25 cellular contexts compared by ENCODE assay signal in genomic region chr2:24824071-24824588, GRCh38. TPM values are rescaled to one million over a fixed set of nuclear protein-coding genes. Genes with fewer than 3 reads are reported as not detected.
DNase-seq lines count a peak whose midpoint lies in the region; ATAC-seq and TF ChIP-seq lines count a peak whose summit lies in the region.
"Had no signal": no experiment of that assay in that cellular context is flagged by ENCODE, and none has a peak within 500 bp of the region (broad histone marks: within the 10 kb centered on the region; RNA-seq: fewer than 3 reads in every experiment).

No MANE protein-coding gene starts in this region.

- peaks cover 4% of the 10 kb centered on the region for H3K36me3 Mint-ChIP-seq in activated naive CD8-positive, alpha-beta T cell
- H3K36me3 Mint-ChIP-seq in activated naive CD8-positive, alpha-beta T cell treated with anti-CD3 and anti-CD28 coated beads for 36 hours = peaks cover 45% of the 10 kb centered on the region
- peaks cover 55% of the 10 kb centered on the region for H3K36me3 Mint-ChIP-seq in WTC11

- H3K4me3 Mint-ChIP-seq in activated naive CD8-positive, alpha-beta T cell = no peak overlapping the region
- H3K4me3 Mint-ChIP-seq in activated naive CD8-positive, alpha-beta T cell treated with anti-CD3 and anti-CD28 coated beads for 36 hours = no peak overlapping the region
- H3K4me3 Mint-ChIP-seq in WTC11 = no peak overlapping the region
- H3K4me3 Mint-ChIP-seq: activated CD4-positive, alpha-beta T cell treated with anti-CD3 and anti-CD28 coated beads for 36 hours; dendritic cell treated with granulocyte-macrophage colony-stimulating factor and Interleukin-4, amounts not matched to agents 40 ng/mL and 50 ng/mL, for 4 days; immature natural killer cell; T-helper 1 cell treated with Interleukin-12 subunit alpha and Interleukin-12 subunit beta and Interleukin-4 antibody, amounts not matched to agents 30 μg/mL and 1 μg/mL, for 36 hours had no signal

- H3K27me3 Mint-ChIP-seq in activated naive CD8-positive, alpha-beta T cell = no peaks in the 10 kb centered on the region
- no peaks in the 10 kb centered on the region for H3K27me3 Mint-ChIP-seq in activated naive CD8-positive, alpha-beta T cell treated with anti-CD3 and anti-CD28 coated beads for 36 hours
- no peaks in the 10 kb centered on the region; the same call in 1 of the 2 replicates for H3K27me3 Mint-ChIP-seq in WTC11 (ENCODE audit: low read depth)
- H3K27me3 Mint-ChIP-seq: activated CD4-positive, alpha-beta T cell treated with anti-CD3 and anti-CD28 coated beads for 36 hours; dendritic cell treated with granulocyte-macrophage colony-stimulating factor and Interleukin-4, amounts not matched to agents 40 ng/mL and 50 ng/mL, for 4 days had no signal

- peak overlapping the region; percentile 16 for H3K27ac Mint-ChIP-seq in activated naive CD8-positive, alpha-beta T cell
- no peak overlapping the region for H3K27ac Mint-ChIP-seq in activated naive CD8-positive, alpha-beta T cell treated with anti-CD3 and anti-CD28 coated beads for 36 hours
- peak overlapping the region; percentile 11; the same call in 1 of the 2 replicates for H3K27ac Mint-ChIP-seq in WTC11
- H3K27ac Mint-ChIP-seq: activated CD4-positive, alpha-beta T cell treated with anti-CD3 and anti-CD28 coated beads for 36 hours; dendritic cell treated with granulocyte-macrophage colony-stimulating factor and Interleukin-4, amounts not matched to agents 40 ng/mL and 50 ng/mL, for 4 days; T-helper 1 cell treated with Interleukin-12 subunit alpha and Interleukin-12 subunit beta and Interleukin-4 antibody, amounts not matched to agents 30 μg/mL and 1 μg/mL, for 36 hours had no signal

- no peak for DNase-seq in activated naive CD8-positive, alpha-beta T cell treated with anti-CD3 and anti-CD28 coated beads for 36 hours
- DNase-seq in WTC11 (ENCODE audit: low spot score) (peak; percentile 7), islet precursor cell (peak; percentile 42)
- DNase-seq in stimulated activated CD8-positive, alpha-beta memory T cell treated with anti-CD3 and anti-CD28 coated beads, Interleukin-4, amount 100 ng/mL, for 48 hours = peak; percentile 21
- DNase-seq: ACHN; activated CD4-positive, alpha-beta T cell treated with anti-CD3 and anti-CD28 coated beads for 36 hours; gastrocnemius medialis; hypothalamus; immature natural killer cell; KBM-7; left ventricle myocardium inferior; mesendoderm; NCI-H1417 treated with DMSO at 0.1 percent for 48 hours; NCI-H748 treated with DMSO at 0.1 percent for 48 hours; upper lobe of right lung had no signal

- ATAC-seq in WTC11 (no peak), HG03280 (IDR thresholded peaks at IDR 0.05; ENCODE audit: unreplicated experiment) (no peak), HG02884 (IDR thresholded peaks at IDR 0.05; ENCODE audit: unreplicated experiment) (no peak), GM19023 (IDR thresholded peaks at IDR 0.05; ENCODE audit: unreplicated experiment) (no peak)
- ATAC-seq: activated CD4-positive, alpha-beta T cell treated with anti-CD3 and anti-CD28 coated beads for 36 hours; gastrocnemius medialis; psoas muscle; upper lobe of right lung had no signal

- POLR2A ChIA-PET in WTC11 (lab: Charles Lee) = no interaction called here

- H3K9me3 Mint-ChIP-seq in activated naive CD8-positive, alpha-beta T cell (ENCODE audit: low read depth) = no peaks in the 10 kb centered on the region
- no peaks in the 10 kb centered on the region for H3K9me3 Mint-ChIP-seq in activated naive CD8-positive, alpha-beta T cell treated with anti-CD3 and anti-CD28 coated beads for 36 hours
- H3K9me3 Mint-ChIP-seq in WTC11 = peaks cover 11% of the 10 kb centered on the region; the same call in 1 of the 2 replicates
- H3K9me3 Mint-ChIP-seq: activated naive CD4-positive, alpha-beta T cell treated with anti-CD3 and anti-CD28 coated beads, Interleukin-2, amount 50 U/mL, for 72 hours; activated T-helper 2 cell treated with anti-CD3 and anti-CD28 coated beads, Interferon-gamma antibody, Interleukin-2, Interleukin-4, amounts not matched to agents 10 μg/mL and 5 μg/mL and 100 μg/mL, durations not matched to agents 14 hours and 24 hours and 36 hours; dendritic cell treated with granulocyte-macrophage colony-stimulating factor and Interleukin-4, amounts not matched to agents 40 ng/mL and 50 ng/mL, for 4 days; immature natural killer cell; T-helper 1 cell treated with Interleukin-12 subunit alpha and Interleukin-12 subunit beta and Interleukin-4 antibody, amounts not matched to agents 30 μg/mL and 1 μg/mL, for 36 hours had no signal

- peaks cover 3% of the 10 kb centered on the region for H3K4me1 Mint-ChIP-seq in activated naive CD8-positive, alpha-beta T cell (ENCODE audit: low read depth)
- H3K4me1 Mint-ChIP-seq in activated naive CD8-positive, alpha-beta T cell treated with anti-CD3 and anti-CD28 coated beads for 36 hours = peaks cover 18% of the 10 kb centered on the region
- H3K4me1 Mint-ChIP-seq in WTC11 = peaks cover 50% of the 10 kb centered on the region

- TF ChIP-seq CTCF in WTC11 (IDR thresholded peaks at IDR 0.05) = no peak

- CTCF ChIA-PET in WTC11 (lab: Charles Lee) = interaction anchor here (1.1 kb wide), 1 partner anchor 211 kb away, joined by 4 read pairs; no protein-coding TSS in a partner anchor

TF ChIP-seq in WTC11, 78 proteins besides CTCF, POLR2A, EP300 and RAD21 (continues in another document):
- TF ChIP-seq HMGXB4 (CRISPR knock-in tag; IDR thresholded peaks at IDR 0.05) (no peak), ZNF317 (CRISPR knock-in tag; IDR thresholded peaks at IDR 0.05; ENCODE audit: borderline replicate concordance, low read depth) (no peak), ZNF396 (CRISPR knock-in tag; IDR thresholded peaks at IDR 0.05; ENCODE audit: borderline replicate concordance) (no peak), NR2C2 (CRISPR knock-in tag; IDR thresholded peaks at IDR 0.05) (no peak), FOXP4 (CRISPR knock-in tag; IDR thresholded peaks at IDR 0.05) (no peak), ATF2 (CRISPR knock-in tag; IDR thresholded peaks at IDR 0.05; ENCODE audit: borderline replicate concordance, low read depth) (no peak), CREB1 (CRISPR knock-in tag; IDR thresholded peaks at IDR 0.05) (no peak), ESRRA (CRISPR knock-in tag; IDR thresholded peaks at IDR 0.05; ENCODE audit: borderline replicate concordance) (no peak), ERG (CRISPR knock-in tag; IDR thresholded peaks at IDR 0.05) (no peak), GTF2I (CRISPR knock-in tag; conservative IDR thresholded peaks at IDR 0.05) (no peak), TP53 (CRISPR knock-in tag; IDR thresholded peaks at IDR 0.05) (no peak)

RNA-seq across cellular contexts. Expression of gene CENPO, which starts 30.9 kb away (rescaled TPM):
- total RNA-seq in activated naive CD8-positive, alpha-beta T cell treated with anti-CD3 and anti-CD28 coated beads for 36 hours = 10 to 100 TPM; 48.0 to 52.2 TPM
- 35.2 to 38.6 TPM (median 35.2 TPM) in 3 replicates for total RNA-seq in WTC11 (2021)
- total RNA-seq: ascending aorta had no signal

RNA-seq across cellular contexts. Expression of gene PTRHD1, which starts 30.9 kb away (rescaled TPM):
- 10 to 100 TPM; 23.8 to 27.5 TPM for total RNA-seq in activated naive CD8-positive, alpha-beta T cell treated with anti-CD3 and anti-CD28 coated beads for 36 hours
- 37.6 to 43.4 TPM (median 39.2 TPM) in 3 replicates for total RNA-seq in WTC11 (2021)
